ENCODE assay signal across 11 cellular contexts in genomic region chr1:223230161-223230881, GRCh38.
DNase-seq lines count a peak whose midpoint lies in the region; ATAC-seq and TF ChIP-seq lines count a peak whose summit lies in the region.
"Had no signal": no experiment of that assay in that cellular context is flagged by ENCODE, and none has a peak within 500 bp of the region (broad histone marks: within the 10 kb centered on the region; RNA-seq: fewer than 3 reads in every experiment).

No MANE protein-coding gene starts in this region.

- H3K27ac Mint-ChIP-seq in activated CD4-positive, alpha-beta memory T cell treated with anti-CD3 and anti-CD28 coated beads for 36 hours, result peak overlapping the region; percentile 55
- H3K27ac Mint-ChIP-seq in stimulated activated naive CD8-positive, alpha-beta T cell treated with anti-CD3 and anti-CD28 coated beads, Interleukin-15, amount 100 ng/mL, for 72 hours, result peak overlapping the region; percentile 93 to 95
- no peak overlapping the region for H3K27ac Mint-ChIP-seq in glutamatergic neuron (ENCODE audit: unreplicated experiment)

- intact Hi-C loops in activated CD4-positive, alpha-beta memory T cell treated with anti-CD3 and anti-CD28 coated beads for 36 hours (cut with micrococcal nuclease), result loop anchor here (1.0 to 5.0 kb wide), 3 partner anchors 14 to 88 kb away; partner anchors contain the start of gene TLR5

- no peaks in the 10 kb centered on the region for H3K9me3 Mint-ChIP-seq in activated CD4-positive, alpha-beta memory T cell treated with anti-CD3 and anti-CD28 coated beads for 36 hours
- no peaks in the 10 kb centered on the region for H3K9me3 Mint-ChIP-seq in stimulated activated naive CD8-positive, alpha-beta T cell treated with anti-CD3 and anti-CD28 coated beads, Interleukin-15, amount 100 ng/mL, for 72 hours
- H3K9me3 Mint-ChIP-seq in glutamatergic neuron (ENCODE audit: unreplicated experiment), result peaks cover 3% of the 10 kb centered on the region

- H3K4me1 Mint-ChIP-seq in activated CD4-positive, alpha-beta memory T cell treated with anti-CD3 and anti-CD28 coated beads for 36 hours (ENCODE audit: low read depth), result peaks cover 55% of the 10 kb centered on the region
- H3K4me1 Mint-ChIP-seq in stimulated activated naive CD8-positive, alpha-beta T cell treated with anti-CD3 and anti-CD28 coated beads, Interleukin-15, amount 100 ng/mL, for 72 hours, result peaks cover 92% of the 10 kb centered on the region
- no peaks in the 10 kb centered on the region for H3K4me1 Mint-ChIP-seq in glutamatergic neuron (ENCODE audit: low read depth, unreplicated experiment)
- H3K4me1 Mint-ChIP-seq: CD14-positive monocyte had no signal

- no peak for TF ChIP-seq CTCF in glutamatergic neuron (IDR thresholded peaks at IDR 0.05; ENCODE audit: partially characterized antibody, unreplicated experiment)

- no peaks in the 10 kb centered on the region for H3K36me3 Mint-ChIP-seq in activated CD4-positive, alpha-beta memory T cell treated with anti-CD3 and anti-CD28 coated beads for 36 hours
- peaks cover 5% of the 10 kb centered on the region for H3K36me3 Mint-ChIP-seq in glutamatergic neuron (ENCODE audit: unreplicated experiment)
- H3K36me3 Mint-ChIP-seq: CD14-positive monocyte had no signal

- H3K27me3 Mint-ChIP-seq in activated CD4-positive, alpha-beta memory T cell treated with anti-CD3 and anti-CD28 coated beads for 36 hours, result no peaks in the 10 kb centered on the region
- H3K27me3 Mint-ChIP-seq in stimulated activated naive CD8-positive, alpha-beta T cell treated with anti-CD3 and anti-CD28 coated beads, Interleukin-15, amount 100 ng/mL, for 72 hours, result peaks cover 9% of the 10 kb centered on the region
- H3K27me3 Mint-ChIP-seq in glutamatergic neuron (ENCODE audit: unreplicated experiment), result peaks cover 6% of the 10 kb centered on the region

- POLR2A ChIA-PET in activated CD4-positive, alpha-beta memory T cell treated with anti-CD3 and anti-CD28 coated beads for 36 hours (lab: Charles Lee), result interaction anchor here (1.0 kb wide), 1 partner anchor 41 kb away, joined by 3 read pairs; no protein-coding TSS in a partner anchor

- H3K4me3 Mint-ChIP-seq in activated CD4-positive, alpha-beta memory T cell treated with anti-CD3 and anti-CD28 coated beads for 36 hours, result peak overlapping the region; percentile 0
- H3K4me3 Mint-ChIP-seq in stimulated activated naive CD8-positive, alpha-beta T cell treated with anti-CD3 and anti-CD28 coated beads, Interleukin-15, amount 100 ng/mL, for 72 hours, result peak overlapping the region; percentile 53 to 75
- H3K4me3 Mint-ChIP-seq in glutamatergic neuron (ENCODE audit: unreplicated experiment), result no peak overlapping the region
- H3K4me3 Mint-ChIP-seq: CD14-positive monocyte had no signal

- CTCF ChIA-PET in activated CD4-positive, alpha-beta memory T cell treated with anti-CD3 and anti-CD28 coated beads for 36 hours (lab: Charles Lee), result interaction anchor here (1.0 to 2.1 kb wide), 5 partner anchors 14 to 107 kb away, joined by 3 to 8 read pairs (median 3); no protein-coding TSS in a partner anchor

- peak; percentile 43 for DNase-seq in stimulated activated CD4-positive, alpha-beta T cell treated with anti-CD3 and anti-CD28 coated beads, Interleukin-15, amount 100 ng/mL, for 24 hours
- no peak for DNase-seq in stimulated activated CD4-positive, alpha-beta T cell treated with anti-CD3 and anti-CD28 coated beads, Interleukin-4, amount 100 ng/mL, for 4 hours
- DNase-seq in activated CD4-positive, alpha-beta memory T cell treated with anti-CD3 and anti-CD28 coated beads for 36 hours, result peak; percentile 57
- DNase-seq in stimulated activated naive CD8-positive, alpha-beta T cell treated with anti-CD3 and anti-CD28 coated beads, Interleukin-15, amount 100 ng/mL, for 72 hours, result peak; percentile 52 to 60
- DNase-seq in glutamatergic neuron, result no peak
- no peak for DNase-seq in DMS 273 (lab: John Stamatoyannopoulos, UW; ENCODE audit: unreplicated experiment)
- DNase-seq: anterior cingulate cortex, left ventricle myocardium inferior had no signal

- ATAC-seq in esophagus mucosa (peak; percentile 48), HG03175 (IDR thresholded peaks at IDR 0.05; ENCODE audit: unreplicated experiment) (no peak)
- ATAC-seq in stimulated activated naive CD8-positive, alpha-beta T cell treated with anti-CD3 and anti-CD28 coated beads, Interleukin-15, amount 100 ng/mL, for 72 hours, result peak; percentile 78

Comparison
In these comparisons a context has a peak if more than half of its experiments do, and no peak if none do; other contexts are left out.
1. DNase-seq: peak in stimulated activated CD4-positive, alpha-beta T cell treated with anti-CD3 and anti-CD28 coated beads, Interleukin-15, amount 100 ng/mL, for 24 hours (single experiment), activated CD4-positive, alpha-beta memory T cell treated with anti-CD3 and anti-CD28 coated beads for 36 hours (single experiment) and stimulated activated naive CD8-positive, alpha-beta T cell treated with anti-CD3 and anti-CD28 coated beads, Interleukin-15, amount 100 ng/mL, for 72 hours (2 of 2); none in stimulated activated CD4-positive, alpha-beta T cell treated with anti-CD3 and anti-CD28 coated beads, Interleukin-4, amount 100 ng/mL, for 4 hours (0 of 2), glutamatergic neuron (single experiment) and DMS 273 (single experiment).